Comparison of ENCODE assay signal across 8 cellular contexts in the genomic region with DNA sequence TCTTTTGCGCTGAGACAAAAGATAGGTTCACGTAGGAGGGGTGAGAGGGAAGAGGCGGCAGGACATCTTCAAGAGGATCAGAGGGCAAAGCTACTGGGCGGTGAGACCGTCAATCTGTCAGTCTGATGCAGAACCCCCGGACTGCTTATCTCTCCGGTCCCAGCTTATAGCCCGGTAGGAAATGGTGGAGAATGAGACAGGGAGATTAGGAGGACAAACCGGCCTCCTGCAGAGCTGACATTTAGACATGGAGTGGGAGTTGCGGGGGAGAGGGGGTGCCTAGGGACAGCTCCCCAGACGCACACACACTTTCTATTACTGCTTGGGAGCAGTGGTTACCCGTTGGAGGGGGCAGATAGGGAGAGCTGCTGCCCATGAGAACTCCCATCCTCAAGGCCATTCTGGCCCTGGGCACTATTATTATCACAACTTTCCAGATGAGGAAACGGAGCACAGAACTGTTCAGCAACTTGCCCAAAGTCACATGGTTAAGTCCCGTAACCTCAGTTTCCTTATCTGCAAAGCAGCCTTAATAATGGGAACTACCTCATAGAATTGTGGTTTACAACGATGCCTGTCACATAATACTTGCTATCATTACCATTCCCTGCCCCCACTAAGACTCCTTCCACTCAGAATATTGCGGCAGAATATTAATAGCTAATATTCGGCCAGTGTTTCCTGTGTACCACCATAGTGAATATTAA. TPM values are rescaled to one million over a fixed set of nuclear protein-coding genes. Genes with fewer than 3 reads are reported as not detected.
A peak's percentile ranks its signal among the peaks of the same experiment; 100 is the strongest.
DNase-seq lines count a peak whose midpoint lies in the region; ATAC-seq, FAIRE-seq and TF ChIP-seq lines count a peak whose summit lies in the region.

No MANE protein-coding gene starts in this region.

- no peaks in the 10 kb centered on the region for H3K27me3 ChIP-seq in suprapubic skin

- peaks cover 30% of the 10 kb centered on the region for H3K4me1 Mint-ChIP-seq in activated CD4-positive, alpha-beta T cell treated with anti-CD3 and anti-CD28 coated beads, Interleukin-2, amount 10 ng/mL, durations not matched to agents 7 days and 5 days

- no peak for FAIRE-seq in kidney (lab: Jason Lieb, UNC)
- FAIRE-seq in H54 (lab: Jason Lieb, UNC): no peak

- no peaks in the 10 kb centered on the region for H3K9me3 ChIP-seq in kidney (ENCODE audit: control insufficient read depth in 1 of 2, low read length in 2 of 2)
- H3K9me3 ChIP-seq in suprapubic skin: no peaks in the 10 kb centered on the region

- H3K36me3 ChIP-seq in kidney (ENCODE audit: control insufficient read depth in 1 of 2, insufficient read depth in 2 of 2, low read length in 2 of 2) (peaks cover 0 to 4% of the 10 kb centered on the region in 2 donors), suprapubic skin (peaks cover 6% of the 10 kb centered on the region)

- TF ChIP-seq CTCF in kidney (IDR thresholded peaks at IDR 0.05; ENCODE audit: borderline replicate concordance, extremely low read depth, insufficient read depth): no peak
- no peak for TF ChIP-seq CTCF in suprapubic skin (IDR thresholded peaks at IDR 0.05)
- no peak for TF ChIP-seq CTCF in GM10266 (IDR thresholded peaks at IDR 0.05; ENCODE audit: control insufficient read depth, insufficient read depth, low read depth, missing control alignments)

- peaks cover 16% of the 10 kb centered on the region for H3K36me3 Mint-ChIP-seq in activated CD4-positive, alpha-beta T cell treated with anti-CD3 and anti-CD28 coated beads, Interleukin-2, amount 10 ng/mL, durations not matched to agents 7 days and 5 days (ENCODE audit: low read depth)
- peaks cover 7 to 15% of the 10 kb centered on the region in 2 donors for H3K36me3 Mint-ChIP-seq in activated naive CD4-positive, alpha-beta T cell treated with anti-CD3 and anti-CD28 coated beads, Interleukin-2, amount 50 U/mL, for 72 hours

- intact Hi-C loops in kidney (cut with DNase I): no loop called here

- 58% methylated on average over 16 of the region's 17 CpGs for WGBS in suprapubic skin

- no peaks in the 10 kb centered on the region for H3K9me3 Mint-ChIP-seq in activated CD4-positive, alpha-beta T cell treated with anti-CD3 and anti-CD28 coated beads, Interleukin-2, amount 10 ng/mL, durations not matched to agents 7 days and 5 days
- H3K9me3 Mint-ChIP-seq in activated naive CD4-positive, alpha-beta T cell treated with anti-CD3 and anti-CD28 coated beads, Interleukin-2, amount 50 U/mL, for 72 hours: no peaks in the 10 kb centered on the region

- POLR2A ChIA-PET in activated CD4-positive, alpha-beta T cell treated with anti-CD3 and anti-CD28 coated beads, Interleukin-2, amount 10 ng/mL, durations not matched to agents 7 days and 5 days (lab: Charles Lee): no interaction called here

- peak overlapping the region in 1 of 2 donors; percentile 81 for H3K9ac ChIP-seq in kidney (ENCODE audit: low read length in 2 of 2)

- no peak for TF ChIP-seq POLR2A in suprapubic skin (IDR thresholded peaks at IDR 0.05)
- TF ChIP-seq POLR2A in H54 (IDR thresholded peaks at IDR 0.05; ENCODE audit: low read depth, low read length): no peak

- peaks cover 2 to 5% of the 10 kb centered on the region in 2 donors for H3K4me1 ChIP-seq in kidney (ENCODE audit: control insufficient read depth in 1 of 2, insufficient read depth in 1 of 2, low read depth in 1 of 2, low read length in 2 of 2)
- peaks cover 8% of the 10 kb centered on the region for H3K4me1 ChIP-seq in suprapubic skin

- no peak for TF ChIP-seq EP300 in suprapubic skin (IDR thresholded peaks at IDR 0.05)

- H3K27me3 Mint-ChIP-seq in activated CD4-positive, alpha-beta T cell treated with anti-CD3 and anti-CD28 coated beads, Interleukin-2, amount 10 ng/mL, durations not matched to agents 7 days and 5 days: no peaks in the 10 kb centered on the region

- CTCF ChIA-PET in activated CD4-positive, alpha-beta T cell treated with anti-CD3 and anti-CD28 coated beads, Interleukin-2, amount 10 ng/mL, durations not matched to agents 7 days and 5 days (lab: Charles Lee): no interaction called here

- peak overlapping the region; percentile 87 for H3K4me3 Mint-ChIP-seq in activated CD4-positive, alpha-beta T cell treated with anti-CD3 and anti-CD28 coated beads, Interleukin-2, amount 10 ng/mL, durations not matched to agents 7 days and 5 days

- H3K4me3 ChIP-seq in kidney (ENCODE audit: low read length in 2 of 2) (peak overlapping the region; percentile 53 to 83), suprapubic skin (peak overlapping the region; percentile 59)

- peak; percentile 5 for DNase-seq in activated CD4-positive, alpha-beta T cell treated with anti-CD3 and anti-CD28 coated beads, Interleukin-2, amount 10 ng/mL, durations not matched to agents 7 days and 5 days
- DNase-seq in activated CD4-positive, alpha-beta T cell treated with anti-CD3 and anti-CD28 coated beads for 48 hours: no peak
- no peak for DNase-seq in activated naive CD4-positive, alpha-beta T cell treated with anti-CD3 and anti-CD28 coated beads, Interleukin-2, amount 50 U/mL, for 72 hours (ENCODE audit: low spot score in 2 of 2)
- DNase-seq in kidney (no peak), suprapubic skin (ENCODE audit: low spot score in 2 of 2) (no peak), GM10266 (ENCODE audit: extremely low spot score) (no peak), H54 (ENCODE audit: insufficient read length, low spot score) (no peak)

- H3K27ac ChIP-seq in kidney (ENCODE audit: low read depth in 2 of 2, low read length in 2 of 2) (peak overlapping the region; percentile 78 to 86), suprapubic skin (peak overlapping the region; percentile 91)

- peak overlapping the region; percentile 98 for H3K27ac Mint-ChIP-seq in activated CD4-positive, alpha-beta T cell treated with anti-CD3 and anti-CD28 coated beads, Interleukin-2, amount 10 ng/mL, durations not matched to agents 7 days and 5 days
- H3K27ac Mint-ChIP-seq in activated naive CD4-positive, alpha-beta T cell treated with anti-CD3 and anti-CD28 coated beads, Interleukin-2, amount 50 U/mL, for 72 hours: peak overlapping the region; percentile 96 to 98

- ATAC-seq in activated naive CD4-positive, alpha-beta T cell treated with anti-CD3 and anti-CD28 coated beads, Interleukin-2, amount 50 U/mL, for 72 hours: no peak
- no peak for ATAC-seq in HG03457 (IDR thresholded peaks at IDR 0.05; ENCODE audit: unreplicated experiment)

RNA-seq across cellular contexts. Expression of a gene that starts 1.1 kb away (rescaled TPM):
- total RNA-seq in activated CD4-positive, alpha-beta T cell treated with anti-CD3 and anti-CD28 coated beads, Interleukin-2, amount 10 ng/mL, durations not matched to agents 7 days and 5 days: 100 to 1,000 TPM in 1 of 2 experiments, 10 to 100 TPM in 1; 94.3 to 102 TPM
- 100 to 1,000 TPM in 1 of 2 donors, 10 to 100 TPM in 1; 77.0 to 189 TPM for total RNA-seq in activated naive CD4-positive, alpha-beta T cell treated with anti-CD3 and anti-CD28 coated beads, Interleukin-2, amount 50 U/mL, for 72 hours
- 96.9 TPM for total RNA-seq in kidney
- 123 TPM for polyA plus RNA-seq in kidney (ENCODE audit: insufficient read depth, low read depth, low replicate concordance)
- 100 to 1,000 TPM in 1 of 4 donors, 10 to 100 TPM in 3; 67.3 to 129 (median 93.2) TPM for total RNA-seq in suprapubic skin

RNA-seq across cellular contexts. Expression of a gene that starts 14.3 kb away (rescaled TPM):
- total RNA-seq in activated CD4-positive, alpha-beta T cell treated with anti-CD3 and anti-CD28 coated beads, Interleukin-2, amount 10 ng/mL, durations not matched to agents 7 days and 5 days: not detected
- total RNA-seq in activated naive CD4-positive, alpha-beta T cell treated with anti-CD3 and anti-CD28 coated beads, Interleukin-2, amount 50 U/mL, for 72 hours: under 1 TPM in 1 of 2 donors, not detected in 1; 0.25 TPM
- 0.60 TPM for total RNA-seq in kidney
- polyA plus RNA-seq in kidney (ENCODE audit: insufficient read depth, low read depth, low replicate concordance): not detected
- not detected for total RNA-seq in suprapubic skin

RNA-seq across cellular contexts. Expression of a gene that starts 25.6 kb away (rescaled TPM):
- not detected for total RNA-seq in activated CD4-positive, alpha-beta T cell treated with anti-CD3 and anti-CD28 coated beads, Interleukin-2, amount 10 ng/mL, durations not matched to agents 7 days and 5 days
- total RNA-seq in activated naive CD4-positive, alpha-beta T cell treated with anti-CD3 and anti-CD28 coated beads, Interleukin-2, amount 50 U/mL, for 72 hours: under 1 TPM; 0.23 to 0.31 TPM
- total RNA-seq in kidney: 0.19 TPM
- 0.43 TPM for polyA plus RNA-seq in kidney (ENCODE audit: insufficient read depth, low read depth, low replicate concordance)
- not detected for total RNA-seq in suprapubic skin

RNA-seq across cellular contexts. Expression of a gene that starts 34.7 kb away (rescaled TPM):
- total RNA-seq in activated CD4-positive, alpha-beta T cell treated with anti-CD3 and anti-CD28 coated beads, Interleukin-2, amount 10 ng/mL, durations not matched to agents 7 days and 5 days: under 1 TPM; 0.33 to 0.40 TPM
- 1 to 10 TPM; 1.0 to 2.7 TPM for total RNA-seq in activated naive CD4-positive, alpha-beta T cell treated with anti-CD3 and anti-CD28 coated beads, Interleukin-2, amount 50 U/mL, for 72 hours
- 131 TPM for total RNA-seq in kidney
- polyA plus RNA-seq in kidney (ENCODE audit: insufficient read depth, low read depth, low replicate concordance): 331 TPM
- 1 to 10 TPM; 1.5 to 9.0 (median 2.4) TPM for total RNA-seq in suprapubic skin

RNA-seq across cellular contexts. Expression of a gene that starts 39.2 kb away (rescaled TPM):
- not detected for total RNA-seq in activated CD4-positive, alpha-beta T cell treated with anti-CD3 and anti-CD28 coated beads, Interleukin-2, amount 10 ng/mL, durations not matched to agents 7 days and 5 days
- total RNA-seq in activated naive CD4-positive, alpha-beta T cell treated with anti-CD3 and anti-CD28 coated beads, Interleukin-2, amount 50 U/mL, for 72 hours: not detected
- 0.94 TPM for total RNA-seq in kidney
- polyA plus RNA-seq in kidney (ENCODE audit: insufficient read depth, low read depth, low replicate concordance): 12.6 TPM
- total RNA-seq in suprapubic skin: not detected
